In the genomic region with DNA sequence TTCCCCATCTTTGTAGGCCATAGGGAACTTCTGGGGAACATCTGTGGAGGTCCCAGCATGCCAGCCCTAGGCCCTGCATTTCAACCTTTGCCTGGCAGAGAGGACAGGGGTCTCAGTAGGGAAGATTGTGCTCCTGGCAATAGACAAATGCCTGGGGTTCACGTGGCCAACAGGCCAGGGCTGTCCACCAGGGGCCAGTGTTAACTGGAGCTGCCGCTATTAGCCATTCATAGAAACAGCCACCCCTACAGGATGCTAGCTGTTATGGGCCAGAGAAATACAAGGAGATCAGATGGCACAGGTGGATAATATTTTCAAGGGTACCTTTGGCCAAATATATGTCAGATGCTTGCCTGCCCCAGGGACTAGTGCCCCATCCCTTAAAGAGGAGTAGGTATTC, we compare ENCODE assay signal across 23 cellular contexts.
"Had no signal": no experiment of that assay in that cellular context is flagged by ENCODE, and none has a peak within 500 bp of the region (broad histone marks: within the 10 kb centered on the region; RNA-seq: fewer than 3 reads in every experiment).

No MANE protein-coding gene starts in this region.

- H3K27me3 ChIP-seq: gastroesophageal sphincter, upper lobe of left lung had no signal

- H3K27ac ChIP-seq: gastroesophageal sphincter, lower lobe of right lung, upper lobe of left lung had no signal

- FAIRE-seq: astrocyte, keratinocyte had no signal

- H3K9me3 ChIP-seq: gastroesophageal sphincter, lower lobe of right lung, upper lobe of left lung had no signal

- ATAC-seq: activated CD4-positive, alpha-beta T cell treated with anti-CD3 and anti-CD28 coated beads for 36 hours; esophagus mucosa; gastroesophageal sphincter; left lobe of liver; lower lobe of right lung; naive thymus-derived CD8-positive, alpha-beta T cell; stimulated activated naive CD8-positive, alpha-beta T cell treated with anti-CD3 and anti-CD28 coated beads, Interleukin-15, Interleukin-2, amounts not matched to agents 100 U/mL and 50 U/mL, for 24 hours; WTC11 had no signal

- H3K4me3 ChIP-seq: gastroesophageal sphincter, lower lobe of right lung, upper lobe of left lung had no signal

- H3K36me3 ChIP-seq: gastroesophageal sphincter, lower lobe of right lung, upper lobe of left lung had no signal

- DNase-seq: activated CD4-positive, alpha-beta T cell treated with anti-CD3 and anti-CD28 coated beads for 36 hours; activated CD4-positive, alpha-beta T cell treated with anti-CD3 and anti-CD28 coated beads, Interleukin-2, amount 50 U/mL, for 48 hours; activated naive CD4-positive, alpha-beta T cell treated with Interleukin-2 at 50 U/mL for 16 hours; activated naive CD8-positive, alpha-beta T cell treated with anti-CD3 and anti-CD28 coated beads for 36 hours; activated T-cell treated with anti-CD3 and anti-CD28 coated beads, Interleukin-2, amount 50 U/mL, for 48 hours; cerebellar nuclear complex; cortex of kidney; effector CD4-positive, alpha-beta T cell; head of caudate nucleus; hypothalamus; lower lobe of right lung; naive thymus-derived CD8-positive, alpha-beta T cell; retina; stimulated activated CD4-positive, alpha-beta T cell treated with anti-CD3 and anti-CD28 coated beads, Interleukin-4, amount 100 ng/mL, for 24 hours; stimulated activated naive CD8-positive, alpha-beta T cell treated with anti-CD3 and anti-CD28 coated beads, Interleukin-15, Interleukin-2, amounts not matched to agents 100 U/mL and 50 U/mL, for 24 hours; T-helper 9 cell; upper lobe of left lung had no signal

- H3K4me1 ChIP-seq: gastroesophageal sphincter, lower lobe of right lung, upper lobe of left lung had no signal
